ENCODE assay signal across 21 cellular contexts in the genomic region with DNA sequence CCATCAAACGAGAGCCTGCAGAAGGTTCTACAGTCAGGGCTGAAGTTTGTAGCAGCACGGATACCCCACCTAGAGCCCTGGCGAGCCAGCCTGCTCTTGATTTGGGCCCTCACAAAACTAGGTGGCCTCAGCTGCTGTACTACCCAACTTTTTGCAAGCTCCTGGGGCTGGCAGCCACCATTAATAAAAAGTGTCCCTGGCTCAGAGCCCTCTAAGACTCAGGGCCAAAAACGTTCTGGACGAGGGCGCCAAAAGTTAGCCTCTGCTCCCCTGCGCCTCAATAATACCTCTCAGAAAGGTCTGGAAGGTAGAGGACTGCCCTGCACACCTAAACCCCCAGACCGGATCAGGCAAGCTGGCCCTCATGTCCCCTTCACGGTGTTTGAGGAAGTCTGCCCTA. TPM values are rescaled to one million over a fixed set of nuclear protein-coding genes. Genes with fewer than 3 reads are reported as not detected.
DNase-seq lines count a peak whose midpoint lies in the region; ATAC-seq, FAIRE-seq and TF ChIP-seq lines count a peak whose summit lies in the region.
"Had no signal": no experiment of that assay in that cellular context is flagged by ENCODE, and none has a peak within 500 bp of the region (broad histone marks: within the 10 kb centered on the region; RNA-seq: fewer than 3 reads in every experiment).

No MANE protein-coding gene starts in this region.

- H3K9me3 Mint-ChIP-seq in stimulated activated naive CD8-positive, alpha-beta T cell treated with anti-CD3 and anti-CD28 coated beads, Interleukin-15, Interleukin-2, amounts not matched to agents 100 ng/mL and 50 ng/mL, for 24 hours, result no peaks in the 10 kb centered on the region
- no peaks in the 10 kb centered on the region for H3K9me3 Mint-ChIP-seq in stimulated activated naive CD8-positive, alpha-beta T cell treated with anti-CD3 and anti-CD28 coated beads, Interleukin-15, amount 100 ng/mL, for 72 hours
- no peaks in the 10 kb centered on the region for H3K9me3 Mint-ChIP-seq in nephron progenitor cell
- H3K9me3 Mint-ChIP-seq: CD14-positive monocyte; CD8-positive, alpha-beta T cell; HFFc6 had no signal

- peaks cover 0 to 6% of the 10 kb centered on the region in 2 experiments; a peak in 1 of 5 replicates for H3K4me1 ChIP-seq in K562 (replicated peaks in 1 of 2; ENCODE audit: control insufficient read depth in 2 of 2, insufficient read depth in 2 of 2, low read length in 2 of 2)
- peaks cover 19 to 20% of the 10 kb centered on the region in 2 experiments for H3K4me1 ChIP-seq in neutrophil (ENCODE audit: control insufficient read depth in 1 of 2, insufficient read depth in 1 of 2, low read depth in 1 of 2, low read length in 1 of 2)

- DNase-seq in stimulated activated naive CD8-positive, alpha-beta T cell treated with anti-CD3 and anti-CD28 coated beads, Interleukin-15, amount 100 ng/mL, for 72 hours, result no peak
- DNase-seq in K562 (ENCODE audit: extremely low read depth in 1 of 4, low spot score in 3 of 4), result no peak
- no peak for DNase-seq in activated effector memory CD4-positive, alpha-beta T cell treated with Interleukin-2 at 50 U/mL for 16 hours
- DNase-seq in nephron progenitor cell, result no peak
- DNase-seq: CD8-positive, alpha-beta T cell; COR-L47; DMS153; DND-41; GF-D8; HCEC 1CT; HFFc6 had no signal

- no peaks in the 10 kb centered on the region for H3K79me2 ChIP-seq in K562 (ENCODE audit: control insufficient read depth, insufficient read depth, low read length)

- intact Hi-C loops in K562 (cut with micrococcal nuclease), result loop anchor here (5.0 kb wide), 1 partner anchor 129 kb away; no protein-coding TSS in a partner anchor

- TF ChIP-seq POLR2A in K562 (conservative IDR thresholded peaks at IDR 0.05), result no peak

- H4K20me1 ChIP-seq in K562 (replicated peaks; ENCODE audit: control insufficient read depth, insufficient read depth, low read length), result no peaks in the 10 kb centered on the region

- H3K4me1 Mint-ChIP-seq in stimulated activated naive CD8-positive, alpha-beta T cell treated with anti-CD3 and anti-CD28 coated beads, Interleukin-15, Interleukin-2, amounts not matched to agents 100 ng/mL and 50 ng/mL, for 24 hours (ENCODE audit: low read depth), result peaks cover 23% of the 10 kb centered on the region
- H3K4me1 Mint-ChIP-seq in stimulated activated naive CD8-positive, alpha-beta T cell treated with anti-CD3 and anti-CD28 coated beads, Interleukin-15, amount 100 ng/mL, for 72 hours, result peaks cover 36% of the 10 kb centered on the region
- H3K4me1 Mint-ChIP-seq in nephron progenitor cell, result peaks cover 5% of the 10 kb centered on the region

- H3K9ac ChIP-seq in K562 (ENCODE audit: insufficient read depth in 1 of 2, low read depth in 2 of 2, low read length in 2 of 2), result peak overlapping the region in 1 of 2 experiments; percentile 23; a peak in 1 of 4 replicates

- no peak overlapping the region for H3K4me2 ChIP-seq in K562 (ENCODE audit: insufficient read depth, low read length)

- TF ChIP-seq EP300 in K562 (IDR thresholded peaks at IDR 0.05; ENCODE audit: low read length), result no peak

- ATAC-seq in stimulated activated naive CD8-positive, alpha-beta T cell treated with anti-CD3 and anti-CD28 coated beads, Interleukin-15, amount 100 ng/mL, for 72 hours, result no peak
- ATAC-seq in K562 (no peak), GM19467 (IDR thresholded peaks at IDR 0.05; ENCODE audit: unreplicated experiment) (no peak)
- ATAC-seq: CD8-positive, alpha-beta T cell had no signal

- no peak overlapping the region for H3K4me3 Mint-ChIP-seq in stimulated activated naive CD8-positive, alpha-beta T cell treated with anti-CD3 and anti-CD28 coated beads, Interleukin-15, Interleukin-2, amounts not matched to agents 100 ng/mL and 50 ng/mL, for 24 hours
- H3K4me3 Mint-ChIP-seq in stimulated activated naive CD8-positive, alpha-beta T cell treated with anti-CD3 and anti-CD28 coated beads, Interleukin-15, amount 100 ng/mL, for 72 hours, result no peak overlapping the region
- H3K4me3 Mint-ChIP-seq in nephron progenitor cell, result no peak overlapping the region
- H3K4me3 Mint-ChIP-seq: CD14-positive monocyte; CD8-positive, alpha-beta T cell; HFFc6 had no signal

- CTCF ChIA-PET in K562 (lab: Yijun Ruan, JAX; ENCODE audit: low intra/inter-chr PET ratio), result interaction anchor here (3.1 kb wide), 1 partner anchor 73 kb away, joined by 41 read pairs; no protein-coding TSS in a partner anchor

- BruUV-seq in K562 (replicated peaks; lab: Mats Ljungman, UMichigan), result no TSS peak

- H3K9me1 ChIP-seq in K562 (ENCODE audit: control insufficient read depth, insufficient read depth, low read length), result no peaks in the 10 kb centered on the region

- no peak overlapping the region for H3K4me3 ChIP-seq in K562
- no peak overlapping the region for H3K4me3 ChIP-seq in neutrophil (ENCODE audit: low read depth in 1 of 2, low read length in 1 of 2)

- no peaks in the 10 kb centered on the region for H3K27me3 Mint-ChIP-seq in stimulated activated naive CD8-positive, alpha-beta T cell treated with anti-CD3 and anti-CD28 coated beads, Interleukin-15, Interleukin-2, amounts not matched to agents 100 ng/mL and 50 ng/mL, for 24 hours
- H3K27me3 Mint-ChIP-seq in stimulated activated naive CD8-positive, alpha-beta T cell treated with anti-CD3 and anti-CD28 coated beads, Interleukin-15, amount 100 ng/mL, for 72 hours, result no peaks in the 10 kb centered on the region
- H3K27me3 Mint-ChIP-seq in nephron progenitor cell (ENCODE audit: low read depth, poor library complexity), result peaks cover 4% of the 10 kb centered on the region

- H3K9me3 ChIP-seq in K562 (replicated peaks; ENCODE audit: control insufficient read depth, insufficient read depth, low read depth, low read length) (no peaks in the 10 kb centered on the region), neutrophil (no peaks in the 10 kb centered on the region)

- no peak for TF ChIP-seq RAD21 in K562 (CRISPR knock-in tag; conservative IDR thresholded peaks at IDR 0.05 in 1 of 2, IDR thresholded peaks at IDR 0.05 in 1 of 2)

- FAIRE-seq in K562 (lab: Jason Lieb, UNC), result no peak
- FAIRE-seq: D721Med, GM19239, H1 had no signal

- no peaks in the 10 kb centered on the region for H3K27me3 ChIP-seq in K562 (ENCODE audit: control insufficient read depth in 2 of 2, insufficient read depth in 2 of 2, low read length in 2 of 2)
- H3K27me3 ChIP-seq in neutrophil, result no peaks in the 10 kb centered on the region

- no peak for TF ChIP-seq CTCF in K562 (IDR thresholded peaks at IDR 0.05 in 2 of 3, conservative IDR thresholded peaks at IDR 0.05 in 1 of 3; ENCODE audit: insufficient read depth in 2 of 3, low read depth in 1 of 3, low read length in 3 of 3)
- TF ChIP-seq CTCF in neutrophil (IDR thresholded peaks at IDR 0.05), result no peak
- TF ChIP-seq CTCF in nephron progenitor cell (IDR thresholded peaks at IDR 0.05), result no peak

- peaks cover 61% of the 10 kb centered on the region for H3K36me3 Mint-ChIP-seq in stimulated activated naive CD8-positive, alpha-beta T cell treated with anti-CD3 and anti-CD28 coated beads, Interleukin-15, Interleukin-2, amounts not matched to agents 100 ng/mL and 50 ng/mL, for 24 hours (ENCODE audit: low read depth)
- H3K36me3 Mint-ChIP-seq in nephron progenitor cell (ENCODE audit: low read depth), result peaks cover 51% of the 10 kb centered on the region
- H3K36me3 Mint-ChIP-seq: CD8-positive, alpha-beta T cell had no signal

- H3K27ac ChIP-seq in K562 (ENCODE audit: extremely low read depth, low read depth, low read length) (no peak overlapping the region), neutrophil (peak overlapping the region; percentile 76)

- POLR2A ChIA-PET in K562 (lab: Yijun Ruan, JAX), result interaction anchor here (0.6 to 2.1 kb wide), 5 partner anchors 8 to 58 kb away, joined by 3 to 6 read pairs (median 4); a partner anchor contains a TSS

- H3K36me3 ChIP-seq in K562 (ENCODE audit: control insufficient read depth, insufficient read depth, low read length), result peaks cover 88% of the 10 kb centered on the region
- peaks cover 40% of the 10 kb centered on the region for H3K36me3 ChIP-seq in neutrophil

- 85% methylated on average over 9 of the region's 9 CpGs for WGBS in K562 (ENCODE audit: insufficient coverage, low coverage, missing lambda C conversion rate)

- in situ Hi-C loops in K562 (cut with MboI), result loop anchor here (5.0 kb wide), 2 partner anchors 74 to 219 kb away; no protein-coding TSS in a partner anchor

- no peak overlapping the region for H2AFZ ChIP-seq in K562 (ENCODE audit: low read depth, low read length)

- H3K27ac Mint-ChIP-seq in stimulated activated naive CD8-positive, alpha-beta T cell treated with anti-CD3 and anti-CD28 coated beads, Interleukin-15, Interleukin-2, amounts not matched to agents 100 ng/mL and 50 ng/mL, for 24 hours, result peak overlapping the region; percentile 52
- peak overlapping the region in 1 of 2 donors; percentile 78 for H3K27ac Mint-ChIP-seq in stimulated activated naive CD8-positive, alpha-beta T cell treated with anti-CD3 and anti-CD28 coated beads, Interleukin-15, amount 100 ng/mL, for 72 hours
- no peak overlapping the region for H3K27ac Mint-ChIP-seq in nephron progenitor cell
- H3K27ac Mint-ChIP-seq: CD8-positive, alpha-beta T cell; HFFc6 had no signal

RNA-seq across cellular contexts. Expression of a gene that starts 8.9 kb away (rescaled TPM):
- total RNA-seq in K562 (2011; cell fraction: chromatin; rRNA removed; ENCODE audit: low replicate concordance), result 274 and 406 TPM in 2 replicates
- total RNA-seq in K562 (2011; cell fraction: nucleolus; rRNA removed), result 346 and 363 TPM in 2 replicates
- total RNA-seq in K562 (2011; cell fraction: nucleoplasm; rRNA removed), result 389 and 520 TPM in 2 replicates
- 395 and 475 TPM in 2 replicates for total RNA-seq in K562 (2014; rRNA removed)
- 742 and 748 TPM in 2 replicates for total RNA-seq in K562 (2014; rRNA removed; fragmentation: Illumina TruSeq; extraction: Trizol)
- total RNA-seq in K562 (2015; rRNA removed; fragmentation: Illumina TruSeq; extraction: Trizol), result 576 and 603 TPM in 2 replicates
- 361 and 366 TPM in 2 replicates for total RNA-seq in K562 (2021)
- polyA plus RNA-seq in K562 (2011; rRNA removed), result 988 and 1,156 TPM in 2 replicates
- 581 and 1,108 TPM in 2 replicates for polyA plus RNA-seq in K562 (2011; cell fraction: cytosol; rRNA removed)
- polyA plus RNA-seq in K562 (2011; cell fraction: nucleus; rRNA removed), result 677 and 1,297 TPM in 2 replicates
- polyA plus RNA-seq in K562 (2012), result 482 and 595 TPM in 2 replicates
- 540 and 563 TPM in 2 replicates for polyA plus RNA-seq in K562 (2014; fragmentation: Illumina TruSeq; extraction: Trizol)
- 1,000 to 10,000 TPM; 1,505 to 1,636 TPM for polyA plus RNA-seq in K562 (2014; fragmentation: Nextera tagmentation; extraction: Ambion mirVana)
- 707 and 867 TPM in 2 replicates for polyA plus RNA-seq in K562 (2014; rRNA removed)
- polyA minus RNA-seq in K562 (2011; rRNA and poly(A)+ RNA removed), result 355 and 476 TPM in 2 replicates
- polyA minus RNA-seq in K562 (2011; cell fraction: cytosol; rRNA and poly(A)+ RNA removed), result 76.3 and 107 TPM in 2 replicates
- 102 and 229 TPM in 2 replicates for polyA minus RNA-seq in K562 (2011; cell fraction: nucleus; rRNA and poly(A)+ RNA removed)

RNA-seq across cellular contexts. Expression of a gene that starts 13.0 kb away (rescaled TPM):
- total RNA-seq in K562 (2011; cell fraction: chromatin; rRNA removed; ENCODE audit: low replicate concordance), result 23.2 and 63.0 TPM in 2 replicates
- total RNA-seq in K562 (2011; cell fraction: nucleolus; rRNA removed), result 28.3 and 35.0 TPM in 2 replicates
- total RNA-seq in K562 (2011; cell fraction: nucleoplasm; rRNA removed), result 24.2 and 34.6 TPM in 2 replicates
- total RNA-seq in K562 (2014; rRNA removed), result 1.8 and 2.9 TPM in 2 replicates
- 0.86 and 1.1 TPM in 2 replicates for total RNA-seq in K562 (2014; rRNA removed; fragmentation: Illumina TruSeq; extraction: Trizol)
- total RNA-seq in K562 (2015; rRNA removed; fragmentation: Illumina TruSeq; extraction: Trizol), result 3.0 and 3.3 TPM in 2 replicates
- total RNA-seq in K562 (2021), result 3.9 and 4.6 TPM in 2 replicates
- polyA plus RNA-seq in K562 (2011; rRNA removed), result 3.0 and 7.2 TPM in 2 replicates
- polyA plus RNA-seq in K562 (2011; cell fraction: cytosol; rRNA removed), result 2.8 and 4.9 TPM in 2 replicates
- polyA plus RNA-seq in K562 (2011; cell fraction: nucleus; rRNA removed), result 39.1 and 39.9 TPM in 2 replicates
- polyA plus RNA-seq in K562 (2012), result 2.3 and 8.9 TPM in 2 replicates
- polyA plus RNA-seq in K562 (2014; fragmentation: Illumina TruSeq; extraction: Trizol), result 1.7 and 2.1 TPM in 2 replicates
- polyA plus RNA-seq in K562 (2014; fragmentation: Nextera tagmentation; extraction: Ambion mirVana), result 1 to 10 TPM in 1 of 2 experiments, under 1 TPM in 1; 0.45 to 1.3 TPM
- 4.9 and 5.6 TPM in 2 replicates for polyA plus RNA-seq in K562 (2014; rRNA removed)
- 3.0 and 4.4 TPM in 2 replicates for polyA minus RNA-seq in K562 (2011; rRNA and poly(A)+ RNA removed)
- 2.0 and 4.0 TPM in 2 replicates for polyA minus RNA-seq in K562 (2011; cell fraction: cytosol; rRNA and poly(A)+ RNA removed)
- 8.6 and 11.4 TPM in 2 replicates for polyA minus RNA-seq in K562 (2011; cell fraction: nucleus; rRNA and poly(A)+ RNA removed)

RNA-seq across cellular contexts. Expression of a gene that starts 18.3 kb away (rescaled TPM):
- total RNA-seq in K562 (2011; cell fraction: chromatin; rRNA removed; ENCODE audit: low replicate concordance), result 92.5 and 189 TPM in 2 replicates
- 92.7 and 104 TPM in 2 replicates for total RNA-seq in K562 (2011; cell fraction: nucleolus; rRNA removed)
- total RNA-seq in K562 (2011; cell fraction: nucleoplasm; rRNA removed), result 92.8 and 98.3 TPM in 2 replicates
- total RNA-seq in K562 (2014; rRNA removed) (18.7 and 22.9 TPM in 2 replicates), K562 (2014; rRNA removed; fragmentation: Illumina TruSeq; extraction: Trizol) (8.8 and 10.3 TPM in 2 replicates), K562 (2015; rRNA removed; fragmentation: Illumina TruSeq; extraction: Trizol) (18.8 and 19.0 TPM in 2 replicates), K562 (2021) (47.9 and 55.0 TPM in 2 replicates)
- polyA plus RNA-seq in K562 (2011; rRNA removed) (17.3 and 26.6 TPM in 2 replicates), K562 (2014; fragmentation: Illumina TruSeq; extraction: Trizol) (29.0 and 29.5 TPM in 2 replicates), K562 (2014; fragmentation: Nextera tagmentation; extraction: Ambion mirVana) (1 to 10 TPM; 1.2 to 1.6 TPM), K562 (2014; rRNA removed) (19.4 and 23.9 TPM in 2 replicates)
- 15.8 and 25.6 TPM in 2 replicates for polyA plus RNA-seq in K562 (2011; cell fraction: cytosol; rRNA removed)
- 88.4 and 110 TPM in 2 replicates for polyA plus RNA-seq in K562 (2011; cell fraction: nucleus; rRNA removed)
- polyA plus RNA-seq in K562 (2012), result 20.9 and 21.3 TPM in 2 replicates
- polyA minus RNA-seq in K562 (2011; rRNA and poly(A)+ RNA removed), result 26.7 and 29.4 TPM in 2 replicates
- 16.5 and 18.8 TPM in 2 replicates for polyA minus RNA-seq in K562 (2011; cell fraction: cytosol; rRNA and poly(A)+ RNA removed)
- polyA minus RNA-seq in K562 (2011; cell fraction: nucleus; rRNA and poly(A)+ RNA removed), result 32.0 and 40.3 TPM in 2 replicates
- polyA plus RNA-seq: CD14-positive monocyte had no signal

RNA-seq across cellular contexts. Expression of a gene that starts 35.0 kb away (rescaled TPM):
- 123 and 253 TPM in 2 replicates for total RNA-seq in K562 (2011; cell fraction: chromatin; rRNA removed; ENCODE audit: low replicate concordance)
- total RNA-seq in K562 (2011; cell fraction: nucleolus; rRNA removed), result 149 and 151 TPM in 2 replicates
- total RNA-seq in K562 (2011; cell fraction: nucleoplasm; rRNA removed), result 129 and 138 TPM in 2 replicates
- 81.8 and 106 TPM in 2 replicates for total RNA-seq in K562 (2014; rRNA removed)
- 45.1 and 51.9 TPM in 2 replicates for total RNA-seq in K562 (2014; rRNA removed; fragmentation: Illumina TruSeq; extraction: Trizol)
- total RNA-seq in K562 (2015; rRNA removed; fragmentation: Illumina TruSeq; extraction: Trizol), result 79.8 and 81.1 TPM in 2 replicates
- total RNA-seq in K562 (2021), result 103 and 106 TPM in 2 replicates
- polyA plus RNA-seq in K562 (2011; rRNA removed), result 80.5 and 110 TPM in 2 replicates
- 148 and 158 TPM in 2 replicates for polyA plus RNA-seq in K562 (2011; cell fraction: cytosol; rRNA removed)
- polyA plus RNA-seq in K562 (2011; cell fraction: nucleus; rRNA removed), result 427 and 439 TPM in 2 replicates
- 85.9 and 108 TPM in 2 replicates for polyA plus RNA-seq in K562 (2012)
- polyA plus RNA-seq in K562 (2014; fragmentation: Illumina TruSeq; extraction: Trizol), result 99.6 and 119 TPM in 2 replicates
- 100 to 1,000 TPM; 124 to 157 TPM for polyA plus RNA-seq in K562 (2014; fragmentation: Nextera tagmentation; extraction: Ambion mirVana)
- 95.9 and 103 TPM in 2 replicates for polyA plus RNA-seq in K562 (2014; rRNA removed)
- polyA minus RNA-seq in K562 (2011; rRNA and poly(A)+ RNA removed), result 91.3 and 115 TPM in 2 replicates
- 75.9 and 85.9 TPM in 2 replicates for polyA minus RNA-seq in K562 (2011; cell fraction: cytosol; rRNA and poly(A)+ RNA removed)
- 62.5 and 105 TPM in 2 replicates for polyA minus RNA-seq in K562 (2011; cell fraction: nucleus; rRNA and poly(A)+ RNA removed)

RNA-seq across cellular contexts. Expression of a gene that starts 49.7 kb away (rescaled TPM):
- not detected in 2 replicates for total RNA-seq in K562 (2011; cell fraction: chromatin; rRNA removed; ENCODE audit: low replicate concordance)
- not detected in 2 replicates for total RNA-seq in K562 (2011; cell fraction: nucleolus; rRNA removed)
- not detected in 2 replicates for total RNA-seq in K562 (2011; cell fraction: nucleoplasm; rRNA removed)
- total RNA-seq in K562 (2014; rRNA removed), result not detected in 2 replicates
- not detected in 2 replicates for total RNA-seq in K562 (2014; rRNA removed; fragmentation: Illumina TruSeq; extraction: Trizol)
- total RNA-seq in K562 (2015; rRNA removed; fragmentation: Illumina TruSeq; extraction: Trizol), result not detected in 2 replicates
- not detected in 2 replicates for total RNA-seq in K562 (2021)
- 0.03 and 0.04 TPM in 2 replicates for polyA plus RNA-seq in K562 (2011; rRNA removed)
- polyA plus RNA-seq in K562 (2011; cell fraction: cytosol; rRNA removed), result 0.04 TPM in 1 of 2 replicates, not detected in the other
- polyA plus RNA-seq in K562 (2011; cell fraction: nucleus; rRNA removed), result 0.04 TPM in 1 of 2 replicates, not detected in the other
- polyA plus RNA-seq in K562 (2012), result 0.04 and 0.07 TPM in 2 replicates
- not detected in 2 replicates for polyA plus RNA-seq in K562 (2014; fragmentation: Illumina TruSeq; extraction: Trizol)
- polyA plus RNA-seq in K562 (2014; fragmentation: Nextera tagmentation; extraction: Ambion mirVana), result not detected
- not detected in 2 replicates for polyA plus RNA-seq in K562 (2014; rRNA removed)
- not detected in 2 replicates for polyA minus RNA-seq in K562 (2011; rRNA and poly(A)+ RNA removed)
- not detected in 2 replicates for polyA minus RNA-seq in K562 (2011; cell fraction: cytosol; rRNA and poly(A)+ RNA removed)
- not detected in 2 replicates for polyA minus RNA-seq in K562 (2011; cell fraction: nucleus; rRNA and poly(A)+ RNA removed)
- total RNA-seq: A673; CD8-positive, alpha-beta T cell; HFFc6; HT1080 had no signal
- polyA plus RNA-seq: BJ, CD14-positive monocyte had no signal
